Comparison of ENCODE assay signal across 8 cellular contexts in the genomic region with DNA sequence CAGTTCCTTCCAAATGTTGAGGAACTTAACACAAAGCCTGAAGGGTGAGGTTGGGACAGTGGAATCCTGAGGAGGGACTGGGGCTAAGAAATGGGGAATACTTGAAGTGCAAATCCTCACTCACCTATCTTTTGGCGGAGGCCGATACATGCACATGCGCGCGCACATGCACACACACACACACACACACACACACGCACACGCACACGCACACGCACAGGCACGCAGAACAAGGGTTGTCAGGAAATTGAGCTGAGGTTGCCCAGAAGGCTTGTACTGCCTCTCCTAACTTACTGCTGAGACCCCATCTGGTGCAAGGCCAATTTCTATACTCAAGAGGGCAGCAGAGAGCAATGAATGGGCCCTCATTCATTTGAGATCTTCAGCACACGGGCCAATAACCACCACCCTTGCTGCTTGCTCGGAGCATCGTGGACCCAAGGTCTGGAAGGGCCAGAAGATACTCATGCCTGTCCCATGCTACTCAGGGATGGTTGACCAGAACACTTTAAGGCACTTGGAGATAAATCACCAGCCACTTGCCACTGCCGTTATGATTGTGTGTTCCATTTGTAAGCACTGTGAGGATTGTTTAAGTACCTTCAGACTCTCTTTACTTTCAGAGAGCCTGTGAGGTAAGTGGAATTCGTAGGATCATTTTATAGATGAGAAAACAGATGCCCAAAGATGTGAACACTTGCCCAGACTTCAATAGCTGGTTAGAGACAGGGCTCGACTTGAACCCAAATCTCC. TPM values are rescaled to one million over a fixed set of nuclear protein-coding genes. Genes with fewer than 3 reads are reported as not detected.
DNase-seq lines count a peak whose midpoint lies in the region; ATAC-seq and TF ChIP-seq lines count a peak whose summit lies in the region.

No MANE protein-coding gene starts in this region.

- DNase-seq in Daoy (ENCODE audit: low read depth), result peak; percentile 82
- DNase-seq in activated T-cell treated with anti-CD3 and anti-CD28 coated beads for 4 hours, result peak; percentile 63
- DNase-seq in fibroblast of gingiva (ENCODE audit: low read depth), result peak; percentile 65
- peak; percentile 63 for DNase-seq in stromal cell of bone marrow (ENCODE audit: low read depth)

- H4K20me1 ChIP-seq in KMS-11 (ENCODE audit: insufficient read depth) (no peaks in the 10 kb centered on the region), neural cell (ENCODE audit: insufficient read depth) (no peaks in the 10 kb centered on the region)

- H3F3A ChIP-seq in neural cell (ENCODE audit: insufficient read depth, low read length, poor library complexity, severe bottlenecking), result no peaks in the 10 kb centered on the region

- ATAC-seq in GM21737 (IDR thresholded peaks at IDR 0.05; ENCODE audit: unreplicated experiment), result peak; percentile 96

- TF ChIP-seq EP300 in neural cell (conservative IDR thresholded peaks at IDR 0.05; ENCODE audit: poor library complexity, severe bottlenecking), result no peak

- no peaks in the 10 kb centered on the region for H3K36me3 ChIP-seq in KMS-11 (ENCODE audit: insufficient read depth)
- H3K36me3 ChIP-seq in neural cell (ENCODE audit: insufficient read depth, low read length), result no peaks in the 10 kb centered on the region

- H3K4me2 ChIP-seq in KMS-11 (peak overlapping the region; percentile 33), neural cell (ENCODE audit: low read length) (no peak overlapping the region)

- H3K79me2 ChIP-seq in KMS-11 (ENCODE audit: insufficient read depth, low read depth), result no peaks in the 10 kb centered on the region
- H3K79me2 ChIP-seq in neural cell (replicated peaks; ENCODE audit: insufficient read depth, low read length), result no peaks in the 10 kb centered on the region

- H3K4me3 ChIP-seq in KMS-11 (IDR thresholded peaks at IDR 0.05; ENCODE audit: insufficient read depth, low read depth, low read length), result no peak overlapping the region
- no peak overlapping the region for H3K4me3 ChIP-seq in neural cell (ENCODE audit: low read length)

- peak overlapping the region; percentile 66 for H2AFZ ChIP-seq in KMS-11 (ENCODE audit: low read depth)
- no peak overlapping the region for H2AFZ ChIP-seq in neural cell (ENCODE audit: low read depth, low read length)

- no peaks in the 10 kb centered on the region for H3K9me2 ChIP-seq in neural cell (ENCODE audit: insufficient read depth, low read length)

- TF ChIP-seq CTCF in KMS-11 (conservative IDR thresholded peaks at IDR 0.05; ENCODE audit: low read depth, low read length), result peak; percentile 89
- TF ChIP-seq CTCF in neural cell (IDR thresholded peaks at IDR 0.05; ENCODE audit: poor library complexity, severe bottlenecking), result peak; percentile 69

- peak; percentile 62 for TF ChIP-seq RAD21 in neural cell (conservative IDR thresholded peaks at IDR 0.05)

- peaks cover 6% of the 10 kb centered on the region for H3K4me1 ChIP-seq in KMS-11 (ENCODE audit: low read depth, poor library complexity, severe bottlenecking)

- H3K27ac ChIP-seq in KMS-11 (no peak overlapping the region), neural cell (ENCODE audit: low read length) (no peak overlapping the region)

- H3K27me3 ChIP-seq in KMS-11 (ENCODE audit: insufficient read depth, low read depth) (no peaks in the 10 kb centered on the region), neural cell (ENCODE audit: insufficient read depth, low read depth, low read length) (no peaks in the 10 kb centered on the region)

- H3K9ac ChIP-seq in KMS-11 (peak overlapping the region; percentile 16; the same call in 1 of the 2 replicates), neural cell (ENCODE audit: low read length) (no peak overlapping the region)

- no peaks in the 10 kb centered on the region for H3K9me3 ChIP-seq in neural cell (ENCODE audit: low read length)

TF ChIP-seq in PFSK-1, 5 proteins besides CTCF, POLR2A, EP300 and RAD21:
- no peak for TF ChIP-seq TAF1 (IDR thresholded peaks at IDR 0.05; ENCODE audit: borderline replicate concordance, insufficient read depth, low read length)
- peak; percentile 54 for TF ChIP-seq FOXP2 (optimal IDR thresholded peaks at IDR 0.05; ENCODE audit: borderline replicate concordance, extremely low read depth, extremely low read length, insufficient read depth)

TF ChIP-seq in neural cell, 6 proteins besides CTCF, POLR2A, EP300 and RAD21:
- TF ChIP-seq POLR2AphosphoS5 (IDR thresholded peaks at IDR 0.05), result no peak
- TF ChIP-seq, protein P1, sequence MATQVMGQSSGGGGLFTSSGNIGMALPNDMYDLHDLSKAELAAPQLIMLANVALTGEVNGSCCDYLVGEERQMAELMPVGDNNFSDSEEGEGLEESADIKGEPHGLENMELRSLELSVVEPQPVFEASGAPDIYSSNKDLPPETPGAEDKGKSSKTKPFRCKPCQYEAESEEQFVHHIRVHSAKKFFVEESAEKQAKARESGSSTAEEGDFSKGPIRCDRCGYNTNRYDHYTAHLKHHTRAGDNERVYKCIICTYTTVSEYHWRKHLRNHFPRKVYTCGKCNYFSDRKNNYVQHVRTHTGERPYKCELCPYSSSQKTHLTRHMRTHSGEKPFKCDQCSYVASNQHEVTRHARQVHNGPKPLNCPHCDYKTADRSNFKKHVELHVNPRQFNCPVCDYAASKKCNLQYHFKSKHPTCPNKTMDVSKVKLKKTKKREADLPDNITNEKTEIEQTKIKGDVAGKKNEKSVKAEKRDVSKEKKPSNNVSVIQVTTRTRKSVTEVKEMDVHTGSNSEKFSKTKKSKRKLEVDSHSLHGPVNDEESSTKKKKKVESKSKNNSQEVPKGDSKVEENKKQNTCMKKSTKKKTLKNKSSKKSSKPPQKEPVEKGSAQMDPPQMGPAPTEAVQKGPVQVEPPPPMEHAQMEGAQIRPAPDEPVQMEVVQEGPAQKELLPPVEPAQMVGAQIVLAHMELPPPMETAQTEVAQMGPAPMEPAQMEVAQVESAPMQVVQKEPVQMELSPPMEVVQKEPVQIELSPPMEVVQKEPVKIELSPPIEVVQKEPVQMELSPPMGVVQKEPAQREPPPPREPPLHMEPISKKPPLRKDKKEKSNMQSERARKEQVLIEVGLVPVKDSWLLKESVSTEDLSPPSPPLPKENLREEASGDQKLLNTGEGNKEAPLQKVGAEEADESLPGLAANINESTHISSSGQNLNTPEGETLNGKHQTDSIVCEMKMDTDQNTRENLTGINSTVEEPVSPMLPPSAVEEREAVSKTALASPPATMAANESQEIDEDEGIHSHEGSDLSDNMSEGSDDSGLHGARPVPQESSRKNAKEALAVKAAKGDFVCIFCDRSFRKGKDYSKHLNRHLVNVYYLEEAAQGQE (IDR thresholded peaks at IDR 0.05; ENCODE audit: borderline replicate concordance), result no peak
- TF ChIP-seq MXI1 (conservative IDR thresholded peaks at IDR 0.05; ENCODE audit: poor library complexity, severe bottlenecking), result no peak
- no peak for TF ChIP-seq TAF1 (IDR thresholded peaks at IDR 0.05; ENCODE audit: low read depth)
- TF ChIP-seq SMC3 (conservative IDR thresholded peaks at IDR 0.05; ENCODE audit: poor library complexity), result peak; percentile 60
- TF ChIP-seq EZH2 (IDR thresholded peaks at IDR 0.05; ENCODE audit: borderline replicate concordance, insufficient read depth, low read length, poor library complexity, severe bottlenecking), result no peak
TF ChIP-seq in neural cell: peak in this region for 1.

RNA-seq across cellular contexts. Expression of a gene that starts 21.5 kb away (rescaled TPM):
- 680 and 912 TPM in 2 replicates for total RNA-seq in Daoy (2014; rRNA removed; shearing (Covaris generic))
- polyA plus RNA-seq in PFSK-1 (2012; ENCODE audit: insufficient read length, low read depth), result 886 TPM
- polyA plus RNA-seq in neural cell, result 307 and 324 TPM in 2 replicates
- 152 and 187 TPM in 2 replicates for polyA minus RNA-seq in neural cell

RNA-seq across cellular contexts. Expression of a gene that starts 45.7 kb away (rescaled TPM):
- 10.2 and 12.3 TPM in 2 replicates for total RNA-seq in Daoy (2014; rRNA removed; shearing (Covaris generic))
- polyA plus RNA-seq in PFSK-1 (2012; ENCODE audit: insufficient read length, low read depth), result 8.2 TPM
- polyA plus RNA-seq in neural cell, result 70.9 and 89.5 TPM in 2 replicates
- polyA minus RNA-seq in neural cell, result 41.6 and 54.9 TPM in 2 replicates

RNA-seq across cellular contexts. Expression of a gene that starts 45.8 kb away (rescaled TPM):
- total RNA-seq in Daoy (2014; rRNA removed; shearing (Covaris generic)), result 31.7 and 60.3 TPM in 2 replicates
- polyA plus RNA-seq in PFSK-1 (2012; ENCODE audit: insufficient read length, low read depth), result 10.4 TPM
- 18.1 and 22.0 TPM in 2 replicates for polyA plus RNA-seq in neural cell
- 34.8 and 41.1 TPM in 2 replicates for polyA minus RNA-seq in neural cell
